ENCODE assay signal across 12 cellular contexts in genomic region chr7:94394058-94394398, GRCh38. TPM values are rescaled to one million over a fixed set of nuclear protein-coding genes. Genes with fewer than 3 reads are reported as not detected.
DNase-seq lines count a peak whose midpoint lies in the region; ATAC-seq, FAIRE-seq and TF ChIP-seq lines count a peak whose summit lies in the region.
"Had no signal": no experiment of that assay in that cellular context is flagged by ENCODE, and none has a peak within 500 bp of the region (broad histone marks: within the 10 kb centered on the region; RNA-seq: fewer than 3 reads in every experiment).

No MANE protein-coding gene starts in this region.

- no peaks in the 10 kb centered on the region for H3K36me3 Mint-ChIP-seq in activated T-helper 2 cell treated with anti-CD3 and anti-CD28 coated beads, Interferon-gamma antibody, Interleukin-2, Interleukin-4, amounts not matched to agents 10 μg/mL and 5 μg/mL and 100 μg/mL, durations not matched to agents 14 hours and 24 hours and 36 hours (ENCODE audit: low read depth)

- H3K4me3 ChIP-seq in cardiac fibroblast (replicated peaks in 1 of 2; ENCODE audit: low read depth in 2 of 2, low read length in 2 of 2) (peak overlapping the region; percentile 76 to 82), kidney (ENCODE audit: low read length in 2 of 2) (no peak overlapping the region), skeletal muscle tissue (ENCODE audit: low read length in 3 of 3) (peak overlapping the region in 1 of 3 donors; percentile 91)

- H3K4me1 Mint-ChIP-seq in activated T-helper 2 cell treated with anti-CD3 and anti-CD28 coated beads, Interferon-gamma antibody, Interleukin-2, Interleukin-4, amounts not matched to agents 10 μg/mL and 5 μg/mL and 100 μg/mL, durations not matched to agents 14 hours and 24 hours and 36 hours (ENCODE audit: low read depth) = peaks cover 23% of the 10 kb centered on the region

- H3K27me3 ChIP-seq in skeletal muscle tissue (ENCODE audit: control insufficient read depth in 3 of 3, insufficient read depth in 3 of 3, low read length in 3 of 3) = peaks cover 6 to 16% (median 12%) of the 10 kb centered on the region in 3 donors

- H3K4me3 Mint-ChIP-seq in activated T-helper 2 cell treated with anti-CD3 and anti-CD28 coated beads, Interferon-gamma antibody, Interleukin-2, Interleukin-4, amounts not matched to agents 10 μg/mL and 5 μg/mL and 100 μg/mL, durations not matched to agents 14 hours and 24 hours and 36 hours (ENCODE audit: low read depth) = no peak overlapping the region

- DNase-seq in GM20000 (ENCODE audit: low spot score) (peak; percentile 8), cardiac fibroblast (ENCODE audit: low read depth in 2 of 2) (peak; percentile 65 to 66), kidney (peak; percentile 75), COR-L47 (lab: John Stamatoyannopoulos, UW) (no peak), 8988T (no peak)
- no peak for DNase-seq in activated T-helper 2 cell treated with anti-CD3 and anti-CD28 coated beads, Interferon-gamma antibody, Interleukin-2, Interleukin-4, amounts not matched to agents 10 μg/mL and 5 μg/mL and 100 μg/mL, durations not matched to agents 14 hours and 24 hours and 36 hours (ENCODE audit: low spot score)
- DNase-seq: activated gamma-delta T cell, GDM1, NCI-H2029 treated with DMSO at 0.1 percent for 48 hours had no signal

- no peak for ATAC-seq in GM18519 (IDR thresholded peaks at IDR 0.05; ENCODE audit: low FRiP score, unreplicated experiment)

- H3K36me3 ChIP-seq in kidney (ENCODE audit: control insufficient read depth in 1 of 2, insufficient read depth in 2 of 2, low read length in 2 of 2) (no peaks in the 10 kb centered on the region), skeletal muscle tissue (ENCODE audit: control insufficient read depth in 3 of 3, insufficient read depth in 3 of 3, low read length in 3 of 3) (no peaks in the 10 kb centered on the region)

- H3K27ac ChIP-seq in kidney (ENCODE audit: low read depth in 2 of 2, low read length in 2 of 2) (peak overlapping the region in 1 of 2 donors; percentile 65), skeletal muscle tissue (ENCODE audit: low read depth, low read length) (peak overlapping the region; percentile 80)

- TF ChIP-seq CTCF in GM20000 (IDR thresholded peaks at IDR 0.05; ENCODE audit: extremely low read depth, missing control alignments) (no peak), cardiac fibroblast (IDR thresholded peaks at IDR 0.05; ENCODE audit: low read depth, low read length) (no peak), kidney (IDR thresholded peaks at IDR 0.05; ENCODE audit: borderline replicate concordance, extremely low read depth, insufficient read depth) (no peak)

- intact Hi-C loops in kidney (cut with DNase I) = no loop called here
- intact Hi-C loops in activated T-helper 2 cell treated with anti-CD3 and anti-CD28 coated beads, Interferon-gamma antibody, Interleukin-2, Interleukin-4, amounts not matched to agents 10 μg/mL and 5 μg/mL and 100 μg/mL, durations not matched to agents 14 hours and 24 hours and 36 hours (cut with micrococcal nuclease) = loop anchor here (5.0 to 10.0 kb wide), 6 partner anchors 102 to 1149 kb away; partner anchors contain the start of gene BET1

- peaks cover 3% of the 10 kb centered on the region for H3K27me3 Mint-ChIP-seq in activated T-helper 2 cell treated with anti-CD3 and anti-CD28 coated beads, Interferon-gamma antibody, Interleukin-2, Interleukin-4, amounts not matched to agents 10 μg/mL and 5 μg/mL and 100 μg/mL, durations not matched to agents 14 hours and 24 hours and 36 hours (ENCODE audit: low read depth)

- no peaks in the 10 kb centered on the region for H3K9me3 Mint-ChIP-seq in activated T-helper 2 cell treated with anti-CD3 and anti-CD28 coated beads, Interferon-gamma antibody, Interleukin-2, Interleukin-4, amounts not matched to agents 10 μg/mL and 5 μg/mL and 100 μg/mL, durations not matched to agents 14 hours and 24 hours and 36 hours
- H3K9me3 Mint-ChIP-seq: T-helper 1 cell treated with Interleukin-12 subunit alpha and Interleukin-12 subunit beta and Interleukin-4 antibody, amounts not matched to agents 30 μg/mL and 1 μg/mL, for 36 hours had no signal

- H3K4me1 ChIP-seq in kidney (ENCODE audit: control insufficient read depth in 1 of 2, insufficient read depth in 1 of 2, low read depth in 1 of 2, low read length in 2 of 2) = peaks cover 0 to 7% of the 10 kb centered on the region in 2 donors
- H3K4me1 ChIP-seq in skeletal muscle tissue (ENCODE audit: control insufficient read depth in 3 of 3, insufficient read depth in 3 of 3, low read length in 3 of 3) = peaks cover 0 to 8% (median 0%) of the 10 kb centered on the region in 3 donors

- no peak for FAIRE-seq in kidney (lab: Jason Lieb, UNC)

- H3K27ac Mint-ChIP-seq in activated T-helper 2 cell treated with anti-CD3 and anti-CD28 coated beads, Interferon-gamma antibody, Interleukin-2, Interleukin-4, amounts not matched to agents 10 μg/mL and 5 μg/mL and 100 μg/mL, durations not matched to agents 14 hours and 24 hours and 36 hours = no peak overlapping the region
- H3K27ac Mint-ChIP-seq: T-helper 1 cell treated with Interleukin-12 subunit alpha and Interleukin-12 subunit beta and Interleukin-4 antibody, amounts not matched to agents 30 μg/mL and 1 μg/mL, for 36 hours had no signal

- H3K9me3 ChIP-seq in kidney (ENCODE audit: control insufficient read depth in 1 of 2, low read length in 2 of 2) (no peaks in the 10 kb centered on the region), skeletal muscle tissue (ENCODE audit: control insufficient read depth in 3 of 3, low read length in 3 of 3) (no peaks in the 10 kb centered on the region)

- H3K9ac ChIP-seq in kidney (ENCODE audit: low read length in 2 of 2) (no peak overlapping the region), skeletal muscle tissue (ENCODE audit: low read depth in 1 of 3, low read length in 3 of 3) (peak overlapping the region in 2 of 3 donors; percentile 41 to 57)

RNA-seq across cellular contexts. Expression of gene COL1A2, which starts 0.7 kb away (rescaled TPM):
- total RNA-seq in kidney (149 TPM), skeletal muscle tissue (6,663 TPM)
- polyA plus RNA-seq in kidney (ENCODE audit: insufficient read depth, low read depth, low replicate concordance) = 51.4 TPM
- 1.4 and 1.5 TPM in 2 replicates for total RNA-seq in activated T-helper 2 cell treated with anti-CD3 and anti-CD28 coated beads, Interferon-gamma antibody, Interleukin-2, Interleukin-4, amounts not matched to agents 10 μg/mL and 5 μg/mL and 100 μg/mL, durations not matched to agents 14 hours and 24 hours and 36 hours

Comparison
In these comparisons a context has a peak if more than half of its experiments do, and no peak if none do; other contexts are left out.
1. DNase-seq: peak in GM20000 (single experiment), cardiac fibroblast (2 of 2) and kidney (single experiment); none in COR-L47 (single experiment), 8988T (single experiment) and activated T-helper 2 cell treated with anti-CD3 and anti-CD28 coated beads, Interferon-gamma antibody, Interleukin-2, Interleukin-4, amounts not matched to agents 10 μg/mL and 5 μg/mL and 100 μg/mL, durations not matched to agents 14 hours and 24 hours and 36 hours (single experiment).
2. H3K4me3 ChIP-seq: peak in cardiac fibroblast (2 of 2); none in kidney (0 of 2).
3. H3K9ac ChIP-seq: peak in skeletal muscle tissue (2 of 3); none in kidney (0 of 2).
4. RNA of gene COL1A2, which starts 0.7 kb away (total RNA-seq): 6,663 TPM in skeletal muscle tissue (single experiment) and 149 TPM in kidney (single experiment); 1.4 to 1.5 TPM in activated T-helper 2 cell treated with anti-CD3 and anti-CD28 coated beads, Interferon-gamma antibody, Interleukin-2, Interleukin-4, amounts not matched to agents 10 μg/mL and 5 μg/mL and 100 μg/mL, durations not matched to agents 14 hours and 24 hours and 36 hours; every median in the first group is over 10 times any median in the second.